In the genomic region with DNA sequence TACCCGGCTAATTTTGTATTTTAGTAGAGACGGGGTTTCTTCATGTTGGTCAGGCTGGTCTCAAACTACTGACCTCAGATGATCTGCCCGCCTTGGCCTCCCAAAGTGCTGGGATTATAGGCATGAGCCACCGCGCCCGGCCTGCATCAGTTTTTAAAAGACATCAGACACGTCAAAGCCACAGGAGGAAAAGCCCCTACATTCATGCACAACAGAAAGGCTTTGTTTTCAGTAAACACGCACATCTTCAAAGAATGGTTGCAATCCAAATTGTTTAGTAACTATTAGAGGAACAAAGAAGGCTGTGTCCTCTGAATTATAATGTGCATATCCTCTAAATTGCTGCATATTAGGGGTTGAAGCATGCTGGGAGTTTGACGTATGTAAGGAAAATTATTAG, we compare ENCODE assay signal across 19 cellular contexts. TPM values are rescaled to one million over a fixed set of nuclear protein-coding genes. Genes with fewer than 3 reads are reported as not detected.
A peak's percentile ranks its signal among the peaks of the same experiment; 100 is the strongest.
DNase-seq lines count a peak whose midpoint lies in the region; ATAC-seq and TF ChIP-seq lines count a peak whose summit lies in the region.
"Had no signal": no experiment of that assay in that cellular context is flagged by ENCODE, and none has a peak within 500 bp of the region (broad histone marks: within the 10 kb centered on the region; RNA-seq: fewer than 3 reads in every experiment).

No MANE protein-coding gene starts in this region.

- ATAC-seq in Panc1 (no peak), HG03097 (IDR thresholded peaks at IDR 0.05; ENCODE audit: low FRiP score, unreplicated experiment) (no peak), HG03039 (IDR thresholded peaks at IDR 0.05; ENCODE audit: unreplicated experiment) (no peak)

- DNase-seq in Panc1 (ENCODE audit: low read depth, low spot score) (no peak), dorsolateral prefrontal cortex (peak in 6 of 10 donors; percentile 37 to 76 (median 54)), substantia nigra (lab: John Stamatoyannopoulos, UW) (peak in 27 of 49 donors; percentile 18 to 78 (median 35)), EL (no peak), HK-2 (ENCODE audit: unreplicated experiment) (no peak)
- DNase-seq: ACHN; CD4-positive, alpha-beta T cell; DND-41; GF-D8; NCI-H1417; NCI-H2029; NCI-H2171 treated with DMSO at 0.1 percent for 48 hours; NCI-H524; RPMI8226; SJCRH30 had no signal

- H3K4me1 ChIP-seq in Panc1 (ENCODE audit: control insufficient read depth, insufficient read depth, low read length), result no peaks in the 10 kb centered on the region; the same call in 1 of the 2 replicates
- H3K4me1 ChIP-seq: HAP-1 had no signal

- H3K36me3 ChIP-seq in Panc1 (ENCODE audit: control insufficient read depth, insufficient read depth, low read length), result no peaks in the 10 kb centered on the region
- H3K36me3 ChIP-seq: HAP-1, SJCRH30 had no signal

- no peaks in the 10 kb centered on the region for H3K27me3 ChIP-seq in Panc1 (ENCODE audit: control insufficient read depth, insufficient read depth, low read length)
- no peaks in the 10 kb centered on the region for H3K27me3 ChIP-seq in dorsolateral prefrontal cortex
- no peaks in the 10 kb centered on the region for H3K27me3 ChIP-seq in layer of hippocampus (ENCODE audit: control insufficient read depth, insufficient read depth, low read length)
- H3K27me3 ChIP-seq: SJCRH30 had no signal

- no peak overlapping the region for H3K4me3 ChIP-seq in Panc1 (ENCODE audit: low read depth in 2 of 2, low read length in 2 of 2)
- no peak overlapping the region for H3K4me3 ChIP-seq in dorsolateral prefrontal cortex
- H3K4me3 ChIP-seq: HAP-1, SJCRH30 had no signal

- H3K27ac ChIP-seq in Panc1 (ENCODE audit: low read length) (peak overlapping the region; percentile 48; the same call in 1 of the 2 replicates), dorsolateral prefrontal cortex (peak overlapping the region; percentile 56 to 98 (median 87)), layer of hippocampus (ENCODE audit: low read depth, low read length) (peak overlapping the region; percentile 85), substantia nigra (ENCODE audit: low read depth, low read length, poor library complexity, severe bottlenecking) (peak overlapping the region; percentile 68)
- H3K27ac ChIP-seq: SJCRH30 had no signal

- peaks cover 8% of the 10 kb centered on the region; the same call in 1 of the 2 replicates for H3K9me3 ChIP-seq in Panc1 (ENCODE audit: control insufficient read depth, insufficient read depth, low read depth, low read length)
- H3K9me3 ChIP-seq: SJCRH30 had no signal

- TF ChIP-seq CTCF in Panc1 (IDR thresholded peaks at IDR 0.05), result no peak
- peak in 2 of 56 donors; percentile 7 to 14 for TF ChIP-seq CTCF in dorsolateral prefrontal cortex (IDR thresholded peaks at IDR 0.05 in 54 of 56, conservative IDR thresholded peaks at IDR 0.05 in 2 of 56; ENCODE audit: low read depth in 1 of 56, partially characterized antibody in 56 of 56)

- POLR2A ChIA-PET in Panc1 (lab: Charles Lee), result no interaction called here

- BruUV-seq in Panc1 (replicated peaks; lab: Mats Ljungman, UMichigan), result no TSS peak

- intact Hi-C loops in Panc1 (cut with micrococcal nuclease; ENCODE audit: unreplicated experiment) (no loop called here), dorsolateral prefrontal cortex (cut with DNase I) (no loop called here)

- CTCF ChIA-PET in Panc1 (lab: Charles Lee), result no interaction called here

- in situ Hi-C loops in Panc1 (cut with HindIII; ENCODE audit: low pct_unique_long_range_greater_than_20kb, low sequenced_read_pairs), result no loop called here

RNA-seq across cellular contexts. Expression of gene BTD, which starts 53.3 kb away (rescaled TPM):
- total RNA-seq in Panc1 (2021; ENCODE audit: unreplicated experiment) (22.7 TPM), dorsolateral prefrontal cortex (10 to 100 TPM; 15.3 to 39.3 (median 24.9) TPM)
- 21.4 TPM for polyA plus RNA-seq in Panc1 (2012; ENCODE audit: insufficient read length)

RNA-seq across cellular contexts. Expression of gene HACL1, which starts 53.5 kb away (rescaled TPM):
- 26.8 TPM for total RNA-seq in Panc1 (2021; ENCODE audit: unreplicated experiment)
- 25.1 TPM for polyA plus RNA-seq in Panc1 (2012; ENCODE audit: insufficient read length)
- 10 to 100 TPM; 24.5 to 48.9 (median 35.2) TPM for total RNA-seq in dorsolateral prefrontal cortex

Comparison
In these comparisons a context has a peak if more than half of its experiments do, and no peak if none do; other contexts are left out.
1. DNase-seq: peak in dorsolateral prefrontal cortex (6 of 10) and substantia nigra (27 of 49); none in Panc1 (single experiment), EL (single experiment) and HK-2 (single experiment).
2. Peak in every context shown above with its lines, with median percentiles within 50 percentile points of each other: H3K27ac ChIP-seq.